Comparison of ENCODE assay signal across 8 cellular contexts in genomic region chr17:81601525-81602120, GRCh38. TPM values are rescaled to one million over a fixed set of nuclear protein-coding genes. Genes with fewer than 3 reads are reported as not detected.
DNase-seq lines count a peak whose midpoint lies in the region; ATAC-seq and TF ChIP-seq lines count a peak whose summit lies in the region.

No MANE protein-coding gene starts in this region.

- TF ChIP-seq CTCF in DND-41 (IDR thresholded peaks at IDR 0.05; ENCODE audit: borderline replicate concordance, extremely low read depth, low read length, poor library complexity, severe bottlenecking) (peak; percentile 81), OCI-LY1 (IDR thresholded peaks at IDR 0.05; ENCODE audit: low read length) (peak; percentile 75)

- H4K20me1 ChIP-seq in DND-41 (ENCODE audit: insufficient read depth, low read length) (peaks cover 24% of the 10 kb centered on the region; the same call in 1 of the 2 replicates), OCI-LY1 (ENCODE audit: insufficient read depth, low read length) (no peaks in the 10 kb centered on the region)

- H3K27ac ChIP-seq in DND-41 (ENCODE audit: low read length), result no peak overlapping the region
- H3K27ac ChIP-seq in OCI-LY1 (ENCODE audit: low read depth, low read length, poor library complexity, severe bottlenecking), result no peak overlapping the region

- peak; percentile 96 for ATAC-seq in DND-41 (ENCODE audit: insufficient read depth, low read depth)
- ATAC-seq in HG03571 (IDR thresholded peaks at IDR 0.05; ENCODE audit: unreplicated experiment), result no peak
- ATAC-seq in HG03354 (IDR thresholded peaks at IDR 0.05; ENCODE audit: poor library complexity, severe bottlenecking, unreplicated experiment), result no peak

- H3K9ac ChIP-seq in DND-41 (ENCODE audit: low read depth, low read length), result no peak overlapping the region
- no peak overlapping the region for H3K9ac ChIP-seq in OCI-LY1 (ENCODE audit: low read length)

- peaks cover 11% of the 10 kb centered on the region; the same call in 1 of the 2 replicates for H3K79me2 ChIP-seq in DND-41 (ENCODE audit: insufficient read depth, low read length)
- no peaks in the 10 kb centered on the region for H3K79me2 ChIP-seq in OCI-LY1 (ENCODE audit: insufficient read depth, low read length)

- no peak overlapping the region for H3K4me3 ChIP-seq in DND-41 (ENCODE audit: low read depth in 1 of 2, low read length in 2 of 2)
- H3K4me3 ChIP-seq in OCI-LY1 (ENCODE audit: low read depth, low read length, poor library complexity, severe bottlenecking), result no peak overlapping the region

- no peaks in the 10 kb centered on the region for H3K27me3 ChIP-seq in DND-41 (ENCODE audit: insufficient read depth, low read length, poor library complexity)
- H3K27me3 ChIP-seq in OCI-LY1 (ENCODE audit: insufficient read depth, low read length), result no peaks in the 10 kb centered on the region

- H3K9me3 ChIP-seq in DND-41 (ENCODE audit: insufficient read depth, low read length, severe bottlenecking), result no peaks in the 10 kb centered on the region
- no peaks in the 10 kb centered on the region for H3K9me3 ChIP-seq in OCI-LY1 (ENCODE audit: low read length)

- no peak overlapping the region for H3K4me2 ChIP-seq in DND-41 (ENCODE audit: insufficient read depth, low read length)
- no peak overlapping the region for H3K4me2 ChIP-seq in OCI-LY1 (ENCODE audit: low read length)

- H3K36me3 ChIP-seq in DND-41 (ENCODE audit: insufficient read depth, low read length), result peaks cover 76% of the 10 kb centered on the region
- peaks cover 83% of the 10 kb centered on the region for H3K36me3 ChIP-seq in OCI-LY1 (ENCODE audit: insufficient read depth, low read length)

- H2AFZ ChIP-seq in DND-41 (ENCODE audit: low read depth, low read length) (no peak overlapping the region), OCI-LY1 (ENCODE audit: low read length) (no peak overlapping the region)

- H3K4me1 ChIP-seq in DND-41 (ENCODE audit: insufficient read depth, low read length) (no peaks in the 10 kb centered on the region), OCI-LY1 (ENCODE audit: insufficient read depth, low read length, severe bottlenecking) (peaks cover 15% of the 10 kb centered on the region)

- H3K9me2 ChIP-seq in OCI-LY1 (ENCODE audit: low read depth, low read length), result no peaks in the 10 kb centered on the region

- peak; percentile 59 for DNase-seq in DND-41
- DNase-seq in HuH-7.5 (ENCODE audit: low spot score), result peak; percentile 76
- DNase-seq in activated effector memory CD4-positive, alpha-beta T cell treated with Interleukin-2 at 50 U/mL for 16 hours, result peak; percentile 6
- DNase-seq in glomerular endothelial cell (ENCODE audit: extremely low read depth, low read depth, low spot score), result peak; percentile 56
- DNase-seq in pons (ENCODE audit: low spot score), result peak; percentile 62

- no peaks in the 10 kb centered on the region; the same call in 1 of the 2 replicates for H3F3A ChIP-seq in OCI-LY1 (ENCODE audit: insufficient read depth, low read length)

RNA-seq across cellular contexts. Expression of gene NPLOC4, which starts 35.3 kb away (rescaled TPM):
- 80.5 and 111 TPM in 2 replicates for total RNA-seq in glomerular endothelial cell

RNA-seq across cellular contexts. Expression of gene TSPAN10, which starts 35.4 kb away (rescaled TPM):
- total RNA-seq in glomerular endothelial cell, result 0.18 and 0.44 TPM in 2 replicates

RNA-seq across cellular contexts. Expression of gene FAAP100, which starts 49.5 kb away (rescaled TPM):
- 44.2 and 50.8 TPM in 2 replicates for total RNA-seq in glomerular endothelial cell

RNA-seq across cellular contexts. Expression of gene PDE6G, which starts 54.7 kb away (rescaled TPM):
- total RNA-seq in glomerular endothelial cell, result 2.7 and 3.2 TPM in 2 replicates

Comparison
In these comparisons a context has a peak if more than half of its experiments do, and no peak if none do; other contexts are left out.
1. DNase-seq: peak in every context shown above with its lines; median percentile 76 in HuH-7.5; 62 in pons; 59 in DND-41; 56 in glomerular endothelial cell; 6 in activated effector memory CD4-positive, alpha-beta T cell treated with Interleukin-2 at 50 U/mL for 16 hours.